ENCODE assay signal across 11 cellular contexts in genomic region chr12:3130053-3130805, GRCh38. TPM values are rescaled to one million over a fixed set of nuclear protein-coding genes. Genes with fewer than 3 reads are reported as not detected.
DNase-seq lines count a peak whose midpoint lies in the region; ATAC-seq, FAIRE-seq and TF ChIP-seq lines count a peak whose summit lies in the region.
"Had no signal": no experiment of that assay in that cellular context is flagged by ENCODE, and none has a peak within 500 bp of the region (broad histone marks: within the 10 kb centered on the region; RNA-seq: fewer than 3 reads in every experiment).

No MANE protein-coding gene starts in this region.

- 38% methylated on average over 24 of the region's 24 CpGs for WGBS in liver
- 83% methylated on average over 20 of the region's 24 CpGs for WGBS in HepG2 (ENCODE audit: low lambda C conversion rate)

- H3K36me3 ChIP-seq in liver (ENCODE audit: control insufficient read depth in 4 of 4, insufficient read depth in 3 of 4, low read depth in 1 of 4, low read length in 3 of 4) = no peaks in the 10 kb centered on the region
- H3K36me3 ChIP-seq in HepG2 (replicated peaks in 1 of 2; ENCODE audit: control insufficient read depth in 1 of 2, insufficient read depth in 2 of 2, low read length in 2 of 2) = peaks cover 3 to 10% of the 10 kb centered on the region in 2 experiments; a peak in 4 of 5 replicates
- H3K36me3 ChIP-seq: SJCRH30 had no signal

- peaks cover 46% of the 10 kb centered on the region for H3K27me3 Mint-ChIP-seq in activated B cell treated with CpG ODN at 0.5 μM for 24 hours
- peaks cover 54% of the 10 kb centered on the region for H3K27me3 Mint-ChIP-seq in activated CD8-positive, alpha-beta memory T cell treated with anti-CD3 and anti-CD28 coated beads, Interleukin-2, amount 10 ng/mL, durations not matched to agents 7 days and 5 days

- TF ChIP-seq EP300 in HepG2 (IDR thresholded peaks at IDR 0.05; ENCODE audit: low read depth in 2 of 2, low read length in 2 of 2) (no peak), HepG2 (CRISPR knock-in tag; IDR thresholded peaks at IDR 0.05; ENCODE audit: borderline replicate concordance) (no peak)

- H3K9me3 Mint-ChIP-seq in activated B cell treated with CpG ODN at 0.5 μM for 24 hours = peaks cover 3% of the 10 kb centered on the region
- H3K9me3 Mint-ChIP-seq in activated CD8-positive, alpha-beta memory T cell treated with anti-CD3 and anti-CD28 coated beads, Interleukin-2, amount 10 ng/mL, durations not matched to agents 7 days and 5 days (ENCODE audit: low read depth) = peaks cover 3% of the 10 kb centered on the region

- H2AFZ ChIP-seq in HepG2 (ENCODE audit: low read length) = no peak overlapping the region

- no TSS peak for BruUV-seq in HepG2 (replicated peaks; lab: Mats Ljungman, UMichigan)

- H3K27ac ChIP-seq in liver (ENCODE audit: low read depth in 1 of 2, low read length in 2 of 2) (peak overlapping the region; percentile 68 to 81), HepG2 (ENCODE audit: extremely low read length, insufficient read depth, low read length) (no peak overlapping the region), RWPE1 (no peak overlapping the region)
- H3K27ac ChIP-seq: SJCRH30 had no signal

- H3K9me3 ChIP-seq in liver (ENCODE audit: control insufficient read depth in 4 of 4, low read length in 3 of 4) = no peaks in the 10 kb centered on the region
- H3K9me3 ChIP-seq in HepG2 (ENCODE audit: low read length) = no peaks in the 10 kb centered on the region
- H3K9me3 ChIP-seq: SJCRH30 had no signal

- CTCF ChIA-PET in HepG2 (lab: Yijun Ruan, JAX; ENCODE audit: low intra/inter-chr PET ratio, low total read pairs) = no interaction called here
- CTCF ChIA-PET in activated B cell treated with CpG ODN at 0.5 μM for 24 hours (lab: Charles Lee) = interaction anchor here (0.8 kb wide), 1 partner anchor 9 kb away, joined by 3 read pairs; no protein-coding TSS in a partner anchor
- CTCF ChIA-PET in RWPE1 (lab: Yijun Ruan, JAX) = interaction anchor here (0.8 to 1.3 kb wide), 2 partner anchors 57 to 145 kb away, joined by 3 to 4 read pairs; no protein-coding TSS in a partner anchor
- CTCF ChIA-PET in activated CD8-positive, alpha-beta memory T cell treated with anti-CD3 and anti-CD28 coated beads, Interleukin-2, amount 10 ng/mL, durations not matched to agents 7 days and 5 days (lab: Charles Lee) = interaction anchor here (2.2 kb wide), 1 partner anchor 145 kb away, joined by 9 read pairs; no protein-coding TSS in a partner anchor

- H3K36me3 Mint-ChIP-seq in activated B cell treated with CpG ODN at 0.5 μM for 24 hours (ENCODE audit: low read depth) = no peaks in the 10 kb centered on the region
- H3K36me3 Mint-ChIP-seq in activated CD8-positive, alpha-beta memory T cell treated with anti-CD3 and anti-CD28 coated beads, Interleukin-2, amount 10 ng/mL, durations not matched to agents 7 days and 5 days = no peaks in the 10 kb centered on the region

- peaks cover 7% of the 10 kb centered on the region for H4K20me1 ChIP-seq in HepG2 (ENCODE audit: insufficient read depth, low read length)

- H3K27me3 ChIP-seq in liver (ENCODE audit: control insufficient read depth in 4 of 4, insufficient read depth in 4 of 4, low read length in 3 of 4) (no peaks in the 10 kb centered on the region), HepG2 (ENCODE audit: control insufficient read depth in 1 of 2, insufficient read depth in 2 of 2, low read length in 2 of 2) (no peaks in the 10 kb centered on the region)
- H3K27me3 ChIP-seq: SJCRH30 had no signal

- TF ChIP-seq RAD21 in liver (IDR thresholded peaks at IDR 0.05) = peak in 1 of 2 donors; percentile 12
- TF ChIP-seq RAD21 in HepG2 (CRISPR knock-in tag; IDR thresholded peaks at IDR 0.05) = no peak

- no peak overlapping the region for H3K4me3 Mint-ChIP-seq in activated B cell treated with CpG ODN at 0.5 μM for 24 hours
- H3K4me3 Mint-ChIP-seq in activated CD8-positive, alpha-beta memory T cell treated with anti-CD3 and anti-CD28 coated beads, Interleukin-2, amount 10 ng/mL, durations not matched to agents 7 days and 5 days = no peak overlapping the region
- H3K4me3 Mint-ChIP-seq: type B pancreatic cell had no signal

- POLR2A ChIA-PET in HepG2 (lab: Yijun Ruan, JAX) (interaction anchor here (1.2 kb wide), 1 partner anchor 25 kb away, joined by 3 read pairs; no protein-coding TSS in a partner anchor), activated B cell treated with CpG ODN at 0.5 μM for 24 hours (lab: Charles Lee) (no interaction called here), RWPE1 (lab: Yijun Ruan, JAX; ENCODE audit: low non-redundant PET) (interaction anchor here (0.6 kb wide), 1 partner anchor 67 kb away, joined by 3 read pairs; no protein-coding TSS in a partner anchor)

- ATAC-seq in HepG2 = no peak
- ATAC-seq in activated B cell treated with CpG ODN at 0.5 μM for 24 hours (ENCODE audit: low read depth) = peak; percentile 34
- ATAC-seq in left lobe of liver = peak; percentile 80
- ATAC-seq in activated CD8-positive, alpha-beta memory T cell treated with anti-CD3 and anti-CD28 coated beads, Interleukin-2, amount 10 ng/mL, durations not matched to agents 7 days and 5 days = no peak

- no peak for TF ChIP-seq CTCF in liver (IDR thresholded peaks at IDR 0.05; ENCODE audit: low read depth, low read length, missing input control)
- TF ChIP-seq CTCF in HepG2 (CRISPR knock-in tag; IDR thresholded peaks at IDR 0.05) = no peak
- TF ChIP-seq CTCF in activated B cell treated with CpG ODN at 0.5 μM for 24 hours (IDR thresholded peaks at IDR 0.05) = no peak
- no peak for TF ChIP-seq CTCF in RWPE1 (conservative IDR thresholded peaks at IDR 0.05; ENCODE audit: low read depth)

- H3K4me1 ChIP-seq in liver (ENCODE audit: control insufficient read depth in 4 of 4, insufficient read depth in 4 of 4, low read length in 3 of 4) = peaks cover 8 to 47% (median 30%) of the 10 kb centered on the region in 4 donors
- peaks cover 7% of the 10 kb centered on the region; the same call in 1 of the 2 replicates for H3K4me1 ChIP-seq in HepG2 (ENCODE audit: insufficient read depth, low read length)

- no peak overlapping the region for H3K4me2 ChIP-seq in HepG2 (ENCODE audit: low read depth, low read length)

- H3K27ac Mint-ChIP-seq in activated B cell treated with CpG ODN at 0.5 μM for 24 hours = no peak overlapping the region
- no peak overlapping the region for H3K27ac Mint-ChIP-seq in activated CD8-positive, alpha-beta memory T cell treated with anti-CD3 and anti-CD28 coated beads, Interleukin-2, amount 10 ng/mL, durations not matched to agents 7 days and 5 days
- H3K27ac Mint-ChIP-seq: type B pancreatic cell had no signal

- H3K9ac ChIP-seq in liver (ENCODE audit: low read depth in 1 of 2, low read length in 2 of 2) (peak overlapping the region in 1 of 2 donors; percentile 25), HepG2 (ENCODE audit: insufficient read depth, low read depth, low read length) (no peak overlapping the region)

- H3K4me3 ChIP-seq in liver (ENCODE audit: low read depth in 1 of 3, low read length in 3 of 3) = peak overlapping the region in 1 of 3 donors; percentile 10
- no peak overlapping the region for H3K4me3 ChIP-seq in HepG2 (replicated peaks in 1 of 3; ENCODE audit: insufficient read depth in 1 of 3, low read depth in 2 of 3, low read length in 3 of 3)
- H3K4me3 ChIP-seq: SJCRH30 had no signal

- in situ Hi-C loops in HepG2 (cut with HindIII; ENCODE audit: extremely low pct_ligation_motif_present, low pct_unique_long_range_greater_than_20kb) = loop anchor here (5.0 kb wide), 1 partner anchor 142 kb away; no protein-coding TSS in a partner anchor

- H3K79me2 ChIP-seq in HepG2 (ENCODE audit: insufficient read depth, low read length) = peaks cover 6% of the 10 kb centered on the region

- intact Hi-C loops in HepG2 (cut with micrococcal nuclease; ENCODE audit: unreplicated experiment) = no loop called here
- intact Hi-C loops in activated B cell treated with CpG ODN at 0.5 μM for 24 hours (cut with micrococcal nuclease) = no loop called here

- DNase-seq in HepG2 (ENCODE audit: low spot score) (no peak), activated B cell treated with CpG ODN at 0.5 μM for 24 hours (no peak), left lobe of liver (ENCODE audit: low spot score) (no peak), RWPE1 (ENCODE audit: low spot score) (no peak), 8988T (no peak), COLO829 (ENCODE audit: low spot score) (no peak)
- DNase-seq in activated CD8-positive, alpha-beta memory T cell treated with anti-CD3 and anti-CD28 coated beads, Interleukin-2, amount 10 ng/mL, durations not matched to agents 7 days and 5 days = no peak
- DNase-seq: activated CD8-positive, alpha-beta memory T cell treated with anti-CD3 and anti-CD28 coated beads for 24 hours had no signal

- H3K4me1 Mint-ChIP-seq in activated B cell treated with CpG ODN at 0.5 μM for 24 hours = peaks cover 17% of the 10 kb centered on the region
- H3K4me1 Mint-ChIP-seq in activated CD8-positive, alpha-beta memory T cell treated with anti-CD3 and anti-CD28 coated beads, Interleukin-2, amount 10 ng/mL, durations not matched to agents 7 days and 5 days = peaks cover 19% of the 10 kb centered on the region

- TF ChIP-seq POLR2A in HepG2 (IDR thresholded peaks at IDR 0.05; ENCODE audit: insufficient read depth in 1 of 2, low read depth in 2 of 2, low read length in 2 of 2) = no peak

- FAIRE-seq in HepG2 (lab: Jason Lieb, UNC) = no peak

RNA-seq across cellular contexts. Expression of gene TSPAN9, which starts 53.0 kb away (rescaled TPM):
- 10 to 100 TPM; 29.0 to 62.9 TPM for total RNA-seq in liver
- 10 to 100 TPM; 17.4 to 39.3 TPM for polyA plus RNA-seq in liver
- 11.6 and 18.1 TPM in 2 replicates for total RNA-seq in HepG2 (2016; rRNA removed; fragmentation: Illumina TruSeq; extraction: Trizol)
- total RNA-seq in HepG2 (2016; cell fraction: cytosol; rRNA removed; fragmentation: Illumina TruSeq; extraction: Trizol; ENCODE audit: low read depth) = 2.5 and 3.1 TPM in 2 replicates
- 9.6 and 21.5 TPM in 2 replicates for total RNA-seq in HepG2 (2016; cell fraction: insoluble cytoplasmic fraction; rRNA removed; fragmentation: Illumina TruSeq; extraction: Trizol)
- 4.4 and 4.6 TPM in 2 replicates for total RNA-seq in HepG2 (2016; cell fraction: membrane; rRNA removed; fragmentation: Illumina TruSeq; extraction: Trizol)
- 16.9 and 19.5 TPM in 2 replicates for total RNA-seq in HepG2 (2016; cell fraction: nucleus; rRNA removed; fragmentation: Illumina TruSeq; extraction: Trizol)
- polyA plus RNA-seq in HepG2 (2011; rRNA removed) = 42.3 and 58.2 TPM in 2 replicates
- polyA plus RNA-seq in HepG2 (2011; cell fraction: cytosol; rRNA removed) = 38.6 and 41.6 TPM in 2 replicates
- polyA plus RNA-seq in HepG2 (2011; cell fraction: nucleus; rRNA removed) = 55.3 and 55.7 TPM in 2 replicates
- 27.2 and 58.7 TPM in 2 replicates for polyA plus RNA-seq in HepG2 (2012)
- polyA plus RNA-seq in HepG2 (2016; cell fraction: cytosol; fragmentation: Illumina TruSeq; extraction: Trizol; ENCODE audit: low read depth) = 2.2 and 3.0 TPM in 2 replicates
- polyA plus RNA-seq in HepG2 (2016; cell fraction: insoluble cytoplasmic fraction; fragmentation: Illumina TruSeq; extraction: Trizol; ENCODE audit: low read depth) = 9.6 and 13.8 TPM in 2 replicates
- polyA plus RNA-seq in HepG2 (2016; cell fraction: membrane; fragmentation: Illumina TruSeq; extraction: Trizol; ENCODE audit: low read depth) = 4.1 TPM in 2 replicates
- 31.0 and 34.1 TPM in 2 replicates for polyA plus RNA-seq in HepG2 (2016; cell fraction: nucleus; fragmentation: Illumina TruSeq; extraction: Trizol; ENCODE audit: insufficient read depth, low read depth)
- polyA minus RNA-seq in HepG2 (2011; rRNA and poly(A)+ RNA removed; ENCODE audit: low replicate concordance) = 9.4 and 96.3 TPM in 2 replicates
- 25.1 and 32.3 TPM in 2 replicates for polyA minus RNA-seq in HepG2 (2011; cell fraction: cytosol; rRNA and poly(A)+ RNA removed)
- polyA minus RNA-seq in HepG2 (2011; cell fraction: nucleus; rRNA and poly(A)+ RNA removed) = 27.2 and 29.7 TPM in 2 replicates
- 0.20 and 0.54 TPM in 2 replicates for total RNA-seq in activated B cell treated with CpG ODN at 0.5 μM for 24 hours
- total RNA-seq in left lobe of liver = 43.7 TPM
- not detected for total RNA-seq in activated CD8-positive, alpha-beta memory T cell treated with anti-CD3 and anti-CD28 coated beads, Interleukin-2, amount 10 ng/mL, durations not matched to agents 7 days and 5 days

Comparison
In these comparisons a context has a peak if more than half of its experiments do, and no peak if none do; other contexts are left out.
1. H3K27ac ChIP-seq: peak in liver (2 of 2); none in HepG2 (single experiment) and RWPE1 (single experiment).
2. ATAC-seq: peak in activated B cell treated with CpG ODN at 0.5 μM for 24 hours (single experiment) and left lobe of liver (single experiment); none in HepG2 (single experiment) and activated CD8-positive, alpha-beta memory T cell treated with anti-CD3 and anti-CD28 coated beads, Interleukin-2, amount 10 ng/mL, durations not matched to agents 7 days and 5 days (single experiment).